Comparison of ENCODE assay signal across 8 cellular contexts in the genomic region with DNA sequence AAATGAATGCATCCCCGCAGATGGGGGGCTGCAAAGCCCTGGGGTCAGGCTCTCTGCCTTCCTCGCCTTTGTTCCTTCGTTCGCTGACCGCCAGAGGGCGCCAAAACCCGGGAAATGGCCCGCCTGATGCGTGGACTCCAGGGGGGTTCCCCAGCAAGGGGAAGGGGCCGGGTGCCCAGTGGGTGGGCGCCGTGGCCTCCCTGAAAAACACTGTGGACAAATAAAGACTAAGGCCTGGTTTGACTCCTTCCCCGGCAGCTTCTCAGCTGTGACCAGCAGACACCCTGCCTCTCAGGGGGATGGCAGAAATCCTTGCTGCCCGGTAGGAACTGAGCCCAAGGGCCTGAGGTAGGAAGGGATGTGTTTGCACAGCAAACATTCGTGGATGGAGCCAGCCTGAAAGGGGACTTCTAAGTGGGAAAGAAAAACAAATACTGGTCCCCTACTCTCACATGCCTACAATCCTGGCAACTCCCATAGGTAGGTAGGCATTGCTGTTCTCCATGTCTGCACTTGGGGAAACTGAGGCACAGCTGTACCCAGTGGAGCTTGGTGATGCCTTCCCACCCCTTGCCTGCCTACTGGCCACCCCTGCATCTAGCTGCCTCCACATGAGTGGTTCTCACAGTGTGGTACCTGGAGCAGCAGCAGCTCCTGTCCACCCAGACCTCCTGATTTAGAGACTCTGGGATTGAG. TPM values are rescaled to one million over a fixed set of nuclear protein-coding genes. Genes with fewer than 3 reads are reported as not detected.
DNase-seq lines count a peak whose midpoint lies in the region; ATAC-seq and TF ChIP-seq lines count a peak whose summit lies in the region.

No MANE protein-coding gene starts in this region.

- peaks cover 34% of the 10 kb centered on the region for H3K27me3 Mint-ChIP-seq in central memory CD8-positive, alpha-beta T cell

- peak; percentile 95 for TF ChIP-seq CTCF in DOHH2 (IDR thresholded peaks at IDR 0.05; ENCODE audit: low read depth, low read length, poor library complexity, severe bottlenecking)

- no peaks in the 10 kb centered on the region for H3K9me3 Mint-ChIP-seq in central memory CD8-positive, alpha-beta T cell

- no peak overlapping the region for H3K27ac ChIP-seq in DOHH2 (ENCODE audit: low read depth, low read length)

- no peaks in the 10 kb centered on the region for H3K36me3 ChIP-seq in DOHH2 (ENCODE audit: control insufficient read depth, low read length)

- H3K9me3 ChIP-seq in DOHH2 (ENCODE audit: control insufficient read depth, insufficient read depth, low read length) = no peaks in the 10 kb centered on the region

- ATAC-seq in central memory CD8-positive, alpha-beta T cell (replicated peaks; ENCODE audit: extremely low read depth, poor library complexity, severe bottlenecking) = no peak
- ATAC-seq in GM21515 (IDR thresholded peaks at IDR 0.05; ENCODE audit: unreplicated experiment) = no peak

- H3K4me3 Mint-ChIP-seq in central memory CD8-positive, alpha-beta T cell = peak overlapping the region; percentile 59

- no peaks in the 10 kb centered on the region for H4K20me1 ChIP-seq in DOHH2 (ENCODE audit: control insufficient read depth, insufficient read depth, low read depth, low read length)

- H3K27me3 ChIP-seq in DOHH2 (ENCODE audit: control insufficient read depth, low read length) = peaks cover 18% of the 10 kb centered on the region

- H3K4me2 ChIP-seq in DOHH2 (ENCODE audit: low read length) = no peak overlapping the region

- peaks cover 6% of the 10 kb centered on the region for H3K4me1 Mint-ChIP-seq in central memory CD8-positive, alpha-beta T cell

- H3K4me1 ChIP-seq in DOHH2 (ENCODE audit: control insufficient read depth, low read length) = peaks cover 7% of the 10 kb centered on the region

- H3F3A ChIP-seq in DOHH2 (ENCODE audit: control insufficient read depth, insufficient read depth) = peaks cover 3% of the 10 kb centered on the region; the same call in 1 of the 2 replicates

- H3K36me3 Mint-ChIP-seq in central memory CD8-positive, alpha-beta T cell (ENCODE audit: insufficient read depth) = no peaks in the 10 kb centered on the region

- DNase-seq in KG1 (lab: John Stamatoyannopoulos, UW) (peak; percentile 55), medulla oblongata (ENCODE audit: extremely low spot score) (peak; percentile 61), mucosa of gallbladder (ENCODE audit: low spot score) (no peak)
- peak; percentile 59 to 63 for DNase-seq in activated CD4-positive, alpha-beta T cell treated with anti-CD3 and anti-CD28 coated beads for 24 hours (ENCODE audit: low read depth in 2 of 2)
- peak; percentile 49 to 78 for DNase-seq in central memory CD8-positive, alpha-beta T cell (ENCODE audit: low spot score in 2 of 2)
- peak; percentile 56 for DNase-seq in stimulated activated CD8-positive, alpha-beta memory T cell treated with anti-CD3 and anti-CD28 coated beads, Interleukin-4, amount 100 ng/mL, for 24 hours (ENCODE audit: low read depth)

- H3K79me2 ChIP-seq in DOHH2 (ENCODE audit: control insufficient read depth, low read length) = no peaks in the 10 kb centered on the region

- no peaks in the 10 kb centered on the region for H3K9me2 ChIP-seq in DOHH2 (replicated peaks; ENCODE audit: control insufficient read depth, low read length)

- no peak overlapping the region for H3K27ac Mint-ChIP-seq in central memory CD8-positive, alpha-beta T cell (ENCODE audit: low read depth)

- H3K4me3 ChIP-seq in DOHH2 (ENCODE audit: low read length) = no peak overlapping the region

RNA-seq across cellular contexts. Expression of a gene that starts 57.7 kb away (rescaled TPM):
- 240 TPM for total RNA-seq in mucosa of gallbladder
